In genomic region chr12:130747867-130748740, GRCh38 we compare ENCODE assay signal across 9 cellular contexts.
A peak's percentile ranks its signal among the peaks of the same experiment; 100 is the strongest.
DNase-seq lines count a peak whose midpoint lies in the region; ATAC-seq and TF ChIP-seq lines count a peak whose summit lies in the region.
"Had no signal": no experiment of that assay in that cellular context is flagged by ENCODE, and none has a peak within 500 bp of the region (broad histone marks: within the 10 kb centered on the region; RNA-seq: fewer than 3 reads in every experiment).

No MANE protein-coding gene starts in this region.

- DNase-seq in NCI-H2081 (lab: John Stamatoyannopoulos, UW) (peak; percentile 79 to 80), NCI-H2081 treated with DMSO at 0.1 percent for 48 hours (lab: John Stamatoyannopoulos, UW) (no peak), NCI-H1694 treated with DMSO at 0.1 percent for 48 hours (lab: John Stamatoyannopoulos, UW) (peak; percentile 62), T-helper 9 cell (peak; percentile 64), astrocyte of the cerebellum (ENCODE audit: low read depth) (peak; percentile 27), hypothalamus (lab: John Stamatoyannopoulos, UW) (peak in 49 of 51 donors; percentile 2 to 84 (median 51))
- peak; percentile 75 for DNase-seq in stimulated activated CD4-positive, alpha-beta T cell treated with anti-CD3 and anti-CD28 coated beads, Interleukin-12 subunit alpha, Interleukin-12 subunit beta, amount 100 ng/mL, for 4 hours

- TF ChIP-seq CTCF in astrocyte of the cerebellum (IDR thresholded peaks at IDR 0.05; ENCODE audit: low read depth, low read length, missing control alignments): peak; percentile 90

- ATAC-seq in HG02884 (IDR thresholded peaks at IDR 0.05; ENCODE audit: unreplicated experiment): peak; percentile 92

- H3K4me3 ChIP-seq in astrocyte of the cerebellum (ENCODE audit: low read depth, low read length): no peak overlapping the region
- H3K4me3 ChIP-seq: BLaER1 had no signal

- in situ Hi-C loops in astrocyte of the cerebellum (cut with HindIII; ENCODE audit: low sequenced_read_pairs): no loop called here
